In genomic region chr2:9473308-9473984, GRCh38 we compare ENCODE assay signal across 8 cellular contexts. TPM values are rescaled to one million over a fixed set of nuclear protein-coding genes. Genes with fewer than 3 reads are reported as not detected.
DNase-seq lines count a peak whose midpoint lies in the region; ATAC-seq and TF ChIP-seq lines count a peak whose summit lies in the region.

No MANE protein-coding gene starts in this region.

- peaks cover 49% of the 10 kb centered on the region for H3K4me1 Mint-ChIP-seq in CD4-positive, alpha-beta T cell (ENCODE audit: low read depth)
- peaks cover 26% of the 10 kb centered on the region for H3K4me1 Mint-ChIP-seq in HFFc6 (ENCODE audit: low read depth)
- H3K4me1 Mint-ChIP-seq in activated CD8-positive, alpha-beta T cell treated with anti-CD3 and anti-CD28 coated beads for 36 hours (ENCODE audit: low read depth), result peaks cover 35% of the 10 kb centered on the region

- POLR2A ChIA-PET in CD4-positive, alpha-beta T cell (lab: Charles Lee), result interaction anchor here (0.6 to 3.3 kb wide), 21 partner anchors 8 to 792 kb away, joined by 3 to 50 read pairs (median 4); partner anchors contain the start of genes ADAM17, CPSF3, ID2 and ITGB1BP1
- POLR2A ChIA-PET in activated CD8-positive, alpha-beta T cell treated with anti-CD3 and anti-CD28 coated beads for 36 hours (lab: Charles Lee), result interaction anchor here (0.7 to 2.6 kb wide), 11 partner anchors 9 to 279 kb away, joined by 3 to 19 read pairs (median 4); partner anchors contain the start of genes ADAM17, CPSF3 and ITGB1BP1
- POLR2A ChIA-PET in GM10248 (lab: Yijun Ruan, JAX), result interaction anchor here (0.6 to 0.8 kb wide), 2 partner anchors 10 to 330 kb away, joined by 3 read pairs; no protein-coding TSS in a partner anchor

- no peaks in the 10 kb centered on the region for H3K27me3 Mint-ChIP-seq in CD4-positive, alpha-beta T cell
- no peaks in the 10 kb centered on the region; the same call in 1 of the 2 replicates for H3K27me3 Mint-ChIP-seq in HFFc6 (ENCODE audit: insufficient read depth)
- no peaks in the 10 kb centered on the region for H3K27me3 Mint-ChIP-seq in activated CD8-positive, alpha-beta T cell treated with anti-CD3 and anti-CD28 coated beads for 36 hours

- peak in 3 of 10 experiments; percentile 5 to 12 (median 9) for DNase-seq in CD4-positive, alpha-beta T cell
- no peak for DNase-seq in HFFc6
- peak; percentile 45 for DNase-seq in activated CD8-positive, alpha-beta T cell treated with anti-CD3 and anti-CD28 coated beads for 36 hours
- DNase-seq in germinal center (ENCODE audit: low spot score), result peak; percentile 36
- DNase-seq in skeletal muscle cell (ENCODE audit: low read depth), result no peak
- DNase-seq in GM10248 (ENCODE audit: extremely low spot score), result no peak
- no peak for DNase-seq in foreskin melanocyte

- peak; percentile 25 for ATAC-seq in CD4-positive, alpha-beta T cell (ENCODE audit: poor library complexity)
- peak; percentile 17 for ATAC-seq in activated CD8-positive, alpha-beta T cell treated with anti-CD3 and anti-CD28 coated beads for 36 hours
- ATAC-seq in HG02884 (IDR thresholded peaks at IDR 0.05; ENCODE audit: unreplicated experiment), result no peak

- peak overlapping the region; percentile 82 for H3K4me3 ChIP-seq in skeletal muscle cell (ENCODE audit: low read depth, low read length)

- no peaks in the 10 kb centered on the region for H3K9me3 Mint-ChIP-seq in CD4-positive, alpha-beta T cell
- no peaks in the 10 kb centered on the region for H3K9me3 Mint-ChIP-seq in HFFc6
- H3K9me3 Mint-ChIP-seq in activated CD8-positive, alpha-beta T cell treated with anti-CD3 and anti-CD28 coated beads for 36 hours, result no peaks in the 10 kb centered on the region

- peak overlapping the region; percentile 88 for H3K4me3 Mint-ChIP-seq in CD4-positive, alpha-beta T cell
- H3K4me3 Mint-ChIP-seq in HFFc6, result peak overlapping the region; percentile 32; the same call in 1 of the 2 replicates
- H3K4me3 Mint-ChIP-seq in activated CD8-positive, alpha-beta T cell treated with anti-CD3 and anti-CD28 coated beads for 36 hours, result peak overlapping the region; percentile 72

- peak overlapping the region; percentile 90 for H3K27ac ChIP-seq in CD4-positive, alpha-beta T cell (ENCODE audit: low read depth, low read length)

- no peaks in the 10 kb centered on the region for H3K9me3 ChIP-seq in CD4-positive, alpha-beta T cell (ENCODE audit: control insufficient read depth, low read length)

- peaks cover 40% of the 10 kb centered on the region for H3K36me3 Mint-ChIP-seq in CD4-positive, alpha-beta T cell (ENCODE audit: low read depth)
- peaks cover 41% of the 10 kb centered on the region for H3K36me3 Mint-ChIP-seq in HFFc6 (ENCODE audit: low read depth)
- H3K36me3 Mint-ChIP-seq in activated CD8-positive, alpha-beta T cell treated with anti-CD3 and anti-CD28 coated beads for 36 hours (ENCODE audit: low read depth), result peaks cover 39% of the 10 kb centered on the region

- TF ChIP-seq CTCF in CD4-positive, alpha-beta T cell (IDR thresholded peaks at IDR 0.05), result no peak
- TF ChIP-seq CTCF in HFFc6 (IDR thresholded peaks at IDR 0.05), result peak; percentile 29
- no peak for TF ChIP-seq CTCF in activated CD8-positive, alpha-beta T cell treated with anti-CD3 and anti-CD28 coated beads for 36 hours (IDR thresholded peaks at IDR 0.05)
- no peak for TF ChIP-seq CTCF in GM10248 (IDR thresholded peaks at IDR 0.05; ENCODE audit: control extremely low read depth, extremely low read depth, low read depth, missing control alignments)

- CTCF ChIA-PET in CD4-positive, alpha-beta T cell (lab: Charles Lee), result no interaction called here
- CTCF ChIA-PET in activated CD8-positive, alpha-beta T cell treated with anti-CD3 and anti-CD28 coated beads for 36 hours (lab: Charles Lee), result interaction anchor here (1.2 to 1.4 kb wide), 3 partner anchors 17 to 82 kb away, joined by 3 read pairs; partner anchors contain the start of gene ADAM17
- CTCF ChIA-PET in GM10248 (lab: Yijun Ruan, JAX), result interaction anchor here (0.6 to 1.2 kb wide), 4 partner anchors 8 to 82 kb away, joined by 3 read pairs; partner anchors contain the start of gene ADAM17

- intact Hi-C loops in CD4-positive, alpha-beta T cell (cut with DNase I, micrococcal nuclease), result loop anchor here (5.0 to 10.0 kb wide), 5 partner anchors 51 to 571 kb away; partner anchors contain the start of genes ADAM17 (in 1 of the 2), CPSF3 (in 1 of the 2), ITGB1BP1 (in 1 of the 2) and KLF11 (in 1 of the 2)
- intact Hi-C loops in activated CD8-positive, alpha-beta T cell treated with anti-CD3 and anti-CD28 coated beads for 36 hours (cut with micrococcal nuclease), result loop anchor here (5.0 kb wide), 1 partner anchor 79 kb away; no protein-coding TSS in a partner anchor

- no peaks in the 10 kb centered on the region for H3K27me3 ChIP-seq in CD4-positive, alpha-beta T cell (ENCODE audit: control insufficient read depth, insufficient read depth, low read length)

- peak overlapping the region; percentile 92 for H3K27ac Mint-ChIP-seq in CD4-positive, alpha-beta T cell
- H3K27ac Mint-ChIP-seq in HFFc6, result no peak overlapping the region
- peak overlapping the region; percentile 83 for H3K27ac Mint-ChIP-seq in activated CD8-positive, alpha-beta T cell treated with anti-CD3 and anti-CD28 coated beads for 36 hours

RNA-seq across cellular contexts. Expression of gene IAH1, which starts 0.9 kb away (rescaled TPM):
- 10 to 100 TPM; 54.8 to 57.3 TPM for total RNA-seq in CD4-positive, alpha-beta T cell
- total RNA-seq in HFFc6 (2021; fragmentation: NEBNext Ultra II Directional; extraction: Animal tissue kit (Norgen Biotek cat#: 25700)), result 10 to 100 TPM; 65.5 to 79.0 (median 71.0) TPM
- total RNA-seq in activated CD8-positive, alpha-beta T cell treated with anti-CD3 and anti-CD28 coated beads for 36 hours, result 10 to 100 TPM; 64.9 to 67.3 TPM

RNA-seq across cellular contexts. Expression of gene CPSF3, which starts 50.0 kb away (rescaled TPM):
- total RNA-seq in CD4-positive, alpha-beta T cell, result 10 to 100 TPM; 13.2 to 13.8 TPM
- 10 to 100 TPM; 40.6 to 49.8 (median 44.5) TPM for total RNA-seq in HFFc6 (2021; fragmentation: NEBNext Ultra II Directional; extraction: Animal tissue kit (Norgen Biotek cat#: 25700))
- 10 to 100 TPM; 72.2 to 73.0 TPM for total RNA-seq in activated CD8-positive, alpha-beta T cell treated with anti-CD3 and anti-CD28 coated beads for 36 hours

RNA-seq across cellular contexts. Expression of gene ITGB1BP1, which starts 50.1 kb away (rescaled TPM):
- total RNA-seq in CD4-positive, alpha-beta T cell, result 10 to 100 TPM; 24.4 to 25.0 TPM
- 100 to 1,000 TPM; 205 to 238 (median 225) TPM for total RNA-seq in HFFc6 (2021; fragmentation: NEBNext Ultra II Directional; extraction: Animal tissue kit (Norgen Biotek cat#: 25700))
- total RNA-seq in activated CD8-positive, alpha-beta T cell treated with anti-CD3 and anti-CD28 coated beads for 36 hours, result 100 to 1,000 TPM; 111 to 117 TPM

Comparison
In these comparisons a context has a peak if more than half of its experiments do, and no peak if none do; other contexts are left out.
1. DNase-seq: peak in activated CD8-positive, alpha-beta T cell treated with anti-CD3 and anti-CD28 coated beads for 36 hours (single experiment) and germinal center (single experiment); none in HFFc6 (single experiment), skeletal muscle cell (single experiment), GM10248 (single experiment) and foreskin melanocyte (single experiment).
2. H3K4me3 Mint-ChIP-seq: peak in every context shown above with its lines; median percentile 88 in CD4-positive, alpha-beta T cell; 72 in activated CD8-positive, alpha-beta T cell treated with anti-CD3 and anti-CD28 coated beads for 36 hours; 32 in HFFc6.
3. RNA of gene ITGB1BP1, which starts 50.1 kb away (total RNA-seq): 205 to 238 TPM in HFFc6 and 111 to 117 TPM in activated CD8-positive, alpha-beta T cell treated with anti-CD3 and anti-CD28 coated beads for 36 hours; 24.4 to 25.0 TPM in CD4-positive, alpha-beta T cell; every median in the first group is over 4 times any median in the second.